16 cellular contexts compared by ENCODE assay signal in the genomic region with DNA sequence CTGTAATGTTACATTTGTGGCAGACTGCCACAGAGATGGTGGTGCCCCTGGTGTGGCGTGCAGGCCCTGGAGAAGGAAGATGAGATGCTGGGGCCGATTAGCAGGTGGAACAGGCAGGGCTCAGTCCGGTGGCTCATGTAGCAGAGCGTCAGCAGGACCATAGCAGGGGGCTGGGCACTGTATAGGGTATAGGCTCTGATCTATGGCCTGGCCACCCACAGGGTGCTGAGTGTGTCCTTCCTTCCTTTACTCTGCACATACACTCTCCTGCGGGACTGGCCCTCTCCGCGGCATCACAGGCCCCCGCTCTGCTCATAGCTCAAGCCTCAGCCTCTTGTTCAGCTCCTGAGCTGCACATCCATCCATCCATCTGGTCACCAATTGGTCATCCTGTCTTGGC.
DNase-seq lines count a peak whose midpoint lies in the region; ATAC-seq and TF ChIP-seq lines count a peak whose summit lies in the region.
"Had no signal": no experiment of that assay in that cellular context is flagged by ENCODE, and none has a peak within 500 bp of the region (broad histone marks: within the 10 kb centered on the region; RNA-seq: fewer than 3 reads in every experiment).

No MANE protein-coding gene starts in this region.

- DNase-seq in esophagus muscularis mucosa (ENCODE audit: extremely low spot score): peak; percentile 66
- DNase-seq in osteocyte (ENCODE audit: extremely low spot score, unreplicated experiment): peak; percentile 69
- DNase-seq in stimulated activated naive CD8-positive, alpha-beta T cell treated with anti-CD3 and anti-CD28 coated beads, Interleukin-15, amount 100 ng/mL, for 72 hours: no peak
- DNase-seq in NCI-H2196 treated with DMSO at 0.1 percent for 48 hours (lab: John Stamatoyannopoulos, UW; ENCODE audit: unreplicated experiment): no peak
- DNase-seq in C1 segment of cervical spinal cord (lab: John Stamatoyannopoulos, UW): no peak
- DNase-seq: BE2C; Caco-2; CD8-positive, alpha-beta memory T cell; DND-41; GDM1; IMR-90 had no signal

- ATAC-seq in stimulated activated naive CD8-positive, alpha-beta T cell treated with anti-CD3 and anti-CD28 coated beads, Interleukin-15, amount 100 ng/mL, for 72 hours: peak; percentile 20
- ATAC-seq in HG03432 (IDR thresholded peaks at IDR 0.05; ENCODE audit: unreplicated experiment): no peak
- ATAC-seq: A549 had no signal

- H3K4me1 ChIP-seq in esophagus muscularis mucosa: no peaks in the 10 kb centered on the region
- H3K4me1 ChIP-seq: BE2C had no signal

- no peak for TF ChIP-seq EP300 in esophagus muscularis mucosa (IDR thresholded peaks at IDR 0.05)

- H3K9me3 ChIP-seq in esophagus muscularis mucosa: no peaks in the 10 kb centered on the region
- H3K9me3 ChIP-seq: A549, BE2C, Caco-2, HAP-1 had no signal

- 96% methylated on average over 4 of the region's 8 CpGs for WGBS in esophagus muscularis mucosa

- TF ChIP-seq POLR2A in esophagus muscularis mucosa (IDR thresholded peaks at IDR 0.05; ENCODE audit: low read depth): no peak

- no peaks in the 10 kb centered on the region for H3K4me1 Mint-ChIP-seq in osteocyte (ENCODE audit: unreplicated experiment)
- no peaks in the 10 kb centered on the region for H3K4me1 Mint-ChIP-seq in stimulated activated naive CD8-positive, alpha-beta T cell treated with anti-CD3 and anti-CD28 coated beads, Interleukin-15, amount 100 ng/mL, for 72 hours
- H3K4me1 Mint-ChIP-seq: CD8-positive, alpha-beta memory T cell had no signal

- peak overlapping the region; percentile 79 for H3K27ac ChIP-seq in VCaP
- no peak overlapping the region for H3K27ac ChIP-seq in esophagus muscularis mucosa (replicated peaks in 1 of 4)
- H3K27ac ChIP-seq: A549, HL-60 had no signal

- H3K27me3 ChIP-seq in esophagus muscularis mucosa: no peaks in the 10 kb centered on the region
- H3K27me3 ChIP-seq: BE2C had no signal

- intact Hi-C loops in esophagus muscularis mucosa (cut with DNase I): no loop called here

- H3K36me3 Mint-ChIP-seq in osteocyte (ENCODE audit: unreplicated experiment): no peaks in the 10 kb centered on the region
- H3K36me3 Mint-ChIP-seq: CD8-positive, alpha-beta memory T cell had no signal

- no peak for TF ChIP-seq CTCF in VCaP (conservative IDR thresholded peaks at IDR 0.05)
- no peak for TF ChIP-seq CTCF in esophagus muscularis mucosa (IDR thresholded peaks at IDR 0.05)
- no peak for TF ChIP-seq CTCF in osteocyte (IDR thresholded peaks at IDR 0.05)

- no peak overlapping the region for H3K4me3 ChIP-seq in esophagus muscularis mucosa
- H3K4me3 ChIP-seq: A549, HAP-1 had no signal

- H3K27me3 Mint-ChIP-seq in osteocyte (ENCODE audit: unreplicated experiment): peaks cover 42% of the 10 kb centered on the region
- H3K27me3 Mint-ChIP-seq in stimulated activated naive CD8-positive, alpha-beta T cell treated with anti-CD3 and anti-CD28 coated beads, Interleukin-15, amount 100 ng/mL, for 72 hours: no peaks in the 10 kb centered on the region

- H3K9me3 Mint-ChIP-seq in osteocyte (ENCODE audit: unreplicated experiment): no peaks in the 10 kb centered on the region
- H3K9me3 Mint-ChIP-seq in stimulated activated naive CD8-positive, alpha-beta T cell treated with anti-CD3 and anti-CD28 coated beads, Interleukin-15, amount 100 ng/mL, for 72 hours: no peaks in the 10 kb centered on the region
- H3K9me3 Mint-ChIP-seq: CD8-positive, alpha-beta memory T cell had no signal

- no peaks in the 10 kb centered on the region for H3K36me3 ChIP-seq in esophagus muscularis mucosa
- H3K36me3 ChIP-seq: BE2C, HAP-1 had no signal

- no peak overlapping the region for H3K27ac Mint-ChIP-seq in osteocyte (ENCODE audit: unreplicated experiment)
- no peak overlapping the region for H3K27ac Mint-ChIP-seq in stimulated activated naive CD8-positive, alpha-beta T cell treated with anti-CD3 and anti-CD28 coated beads, Interleukin-15, amount 100 ng/mL, for 72 hours

- H3K4me3 Mint-ChIP-seq in osteocyte (ENCODE audit: unreplicated experiment): no peak overlapping the region
- H3K4me3 Mint-ChIP-seq in stimulated activated naive CD8-positive, alpha-beta T cell treated with anti-CD3 and anti-CD28 coated beads, Interleukin-15, amount 100 ng/mL, for 72 hours: no peak overlapping the region

Comparison
In these comparisons a context has a peak if more than half of its experiments do, and no peak if none do; other contexts are left out.
1. DNase-seq: peak in esophagus muscularis mucosa (single experiment) and osteocyte (single experiment); none in stimulated activated naive CD8-positive, alpha-beta T cell treated with anti-CD3 and anti-CD28 coated beads, Interleukin-15, amount 100 ng/mL, for 72 hours (0 of 2), NCI-H2196 treated with DMSO at 0.1 percent for 48 hours (single experiment) and C1 segment of cervical spinal cord (0 of 14).